In the genomic region with DNA sequence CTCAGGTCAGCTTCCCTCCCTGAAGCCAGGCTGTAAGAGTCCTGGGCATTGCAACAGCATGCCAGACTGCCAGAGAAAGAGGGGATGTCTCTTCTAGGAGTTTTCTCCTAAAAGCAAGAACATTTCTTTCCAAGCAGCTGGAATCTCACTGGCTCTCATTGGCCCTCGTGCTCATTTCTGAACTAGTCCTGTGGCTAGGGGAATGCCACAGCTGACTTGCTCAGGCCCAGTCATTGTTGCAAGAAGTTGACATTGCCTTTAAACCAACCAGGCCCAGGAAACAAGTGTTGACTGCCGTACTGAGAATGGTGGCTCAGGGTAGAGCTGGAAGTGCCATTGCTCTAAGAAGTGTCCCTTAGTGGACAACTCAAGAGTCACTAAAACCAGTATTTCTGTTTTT, we compare ENCODE assay signal across 1 cellular context.
TF ChIP-seq lines count a peak whose summit lies in the region.

No MANE protein-coding gene starts in this region.

TF ChIP-seq in GM23338, 12 proteins besides CTCF, POLR2A, EP300 and RAD21 (continued from another document):
- TF ChIP-seq, protein P1, sequence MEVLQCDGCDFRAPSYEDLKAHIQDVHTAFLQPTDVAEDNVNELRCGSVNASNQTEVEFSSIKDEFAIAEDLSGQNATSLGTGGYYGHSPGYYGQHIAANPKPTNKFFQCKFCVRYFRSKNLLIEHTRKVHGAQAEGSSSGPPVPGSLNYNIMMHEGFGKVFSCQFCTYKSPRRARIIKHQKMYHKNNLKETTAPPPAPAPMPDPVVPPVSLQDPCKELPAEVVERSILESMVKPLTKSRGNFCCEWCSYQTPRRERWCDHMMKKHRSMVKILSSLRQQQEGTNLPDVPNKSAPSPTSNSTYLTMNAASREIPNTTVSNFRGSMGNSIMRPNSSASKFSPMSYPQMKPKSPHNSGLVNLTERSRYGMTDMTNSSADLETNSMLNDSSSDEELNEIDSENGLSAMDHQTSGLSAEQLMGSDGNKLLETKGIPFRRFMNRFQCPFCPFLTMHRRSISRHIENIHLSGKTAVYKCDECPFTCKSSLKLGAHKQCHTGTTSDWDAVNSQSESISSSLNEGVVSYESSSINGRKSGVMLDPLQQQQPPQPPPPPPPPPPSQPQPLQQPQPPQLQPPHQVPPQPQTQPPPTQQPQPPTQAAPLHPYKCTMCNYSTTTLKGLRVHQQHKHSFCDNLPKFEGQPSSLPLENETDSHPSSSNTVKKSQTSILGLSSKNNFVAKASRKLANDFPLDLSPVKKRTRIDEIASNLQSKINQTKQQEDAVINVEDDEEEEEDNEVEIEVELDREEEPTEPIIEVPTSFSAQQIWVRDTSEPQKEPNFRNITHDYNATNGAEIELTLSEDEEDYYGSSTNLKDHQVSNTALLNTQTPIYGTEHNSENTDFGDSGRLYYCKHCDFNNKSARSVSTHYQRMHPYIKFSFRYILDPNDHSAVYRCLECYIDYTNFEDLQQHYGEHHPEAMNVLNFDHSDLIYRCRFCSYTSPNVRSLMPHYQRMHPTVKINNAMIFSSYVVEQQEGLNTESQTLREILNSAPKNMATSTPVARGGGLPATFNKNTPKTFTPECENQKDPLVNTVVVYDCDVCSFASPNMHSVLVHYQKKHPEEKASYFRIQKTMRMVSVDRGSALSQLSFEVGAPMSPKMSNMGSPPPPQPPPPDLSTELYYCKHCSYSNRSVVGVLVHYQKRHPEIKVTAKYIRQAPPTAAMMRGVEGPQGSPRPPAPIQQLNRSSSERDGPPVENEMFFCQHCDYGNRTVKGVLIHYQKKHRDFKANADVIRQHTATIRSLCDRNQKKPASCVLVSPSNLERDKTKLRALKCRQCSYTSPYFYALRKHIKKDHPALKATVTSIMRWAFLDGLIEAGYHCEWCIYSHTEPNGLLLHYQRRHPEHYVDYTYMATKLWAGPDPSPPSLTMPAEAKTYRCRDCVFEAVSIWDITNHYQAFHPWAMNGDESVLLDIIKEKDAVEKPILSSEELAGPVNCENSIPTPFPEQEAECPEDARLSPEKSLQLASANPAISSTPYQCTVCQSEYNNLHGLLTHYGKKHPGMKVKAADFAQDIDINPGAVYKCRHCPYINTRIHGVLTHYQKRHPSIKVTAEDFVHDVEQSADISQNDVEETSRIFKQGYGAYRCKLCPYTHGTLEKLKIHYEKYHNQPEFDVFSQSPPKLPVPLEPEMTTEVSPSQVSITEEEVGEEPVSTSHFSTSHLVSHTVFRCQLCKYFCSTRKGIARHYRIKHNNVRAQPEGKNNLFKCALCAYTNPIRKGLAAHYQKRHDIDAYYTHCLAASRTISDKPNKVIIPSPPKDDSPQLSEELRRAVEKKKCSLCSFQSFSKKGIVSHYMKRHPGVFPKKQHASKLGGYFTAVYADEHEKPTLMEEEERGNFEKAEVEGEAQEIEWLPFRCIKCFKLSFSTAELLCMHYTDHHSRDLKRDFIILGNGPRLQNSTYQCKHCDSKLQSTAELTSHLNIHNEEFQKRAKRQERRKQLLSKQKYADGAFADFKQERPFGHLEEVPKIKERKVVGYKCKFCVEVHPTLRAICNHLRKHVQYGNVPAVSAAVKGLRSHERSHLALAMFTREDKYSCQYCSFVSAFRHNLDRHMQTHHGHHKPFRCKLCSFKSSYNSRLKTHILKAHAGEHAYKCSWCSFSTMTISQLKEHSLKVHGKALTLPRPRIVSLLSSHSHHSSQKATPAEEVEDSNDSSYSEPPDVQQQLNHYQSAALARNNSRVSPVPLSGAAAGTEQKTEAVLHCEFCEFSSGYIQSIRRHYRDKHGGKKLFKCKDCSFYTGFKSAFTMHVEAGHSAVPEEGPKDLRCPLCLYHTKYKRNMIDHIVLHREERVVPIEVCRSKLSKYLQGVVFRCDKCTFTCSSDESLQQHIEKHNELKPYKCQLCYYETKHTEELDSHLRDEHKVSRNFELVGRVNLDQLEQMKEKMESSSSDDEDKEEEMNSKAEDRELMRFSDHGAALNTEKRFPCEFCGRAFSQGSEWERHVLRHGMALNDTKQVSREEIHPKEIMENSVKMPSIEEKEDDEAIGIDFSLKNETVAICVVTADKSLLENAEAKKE (CRISPR knock-in tag; IDR thresholded peaks at IDR 0.05): no peak
- no peak for TF ChIP-seq EZH2phosphoT487 (IDR thresholded peaks at IDR 0.05; ENCODE audit: unreplicated experiment)
- no peak for TF ChIP-seq NANOG (IDR thresholded peaks at IDR 0.05; ENCODE audit: borderline replicate concordance)
- TF ChIP-seq, protein P2, sequence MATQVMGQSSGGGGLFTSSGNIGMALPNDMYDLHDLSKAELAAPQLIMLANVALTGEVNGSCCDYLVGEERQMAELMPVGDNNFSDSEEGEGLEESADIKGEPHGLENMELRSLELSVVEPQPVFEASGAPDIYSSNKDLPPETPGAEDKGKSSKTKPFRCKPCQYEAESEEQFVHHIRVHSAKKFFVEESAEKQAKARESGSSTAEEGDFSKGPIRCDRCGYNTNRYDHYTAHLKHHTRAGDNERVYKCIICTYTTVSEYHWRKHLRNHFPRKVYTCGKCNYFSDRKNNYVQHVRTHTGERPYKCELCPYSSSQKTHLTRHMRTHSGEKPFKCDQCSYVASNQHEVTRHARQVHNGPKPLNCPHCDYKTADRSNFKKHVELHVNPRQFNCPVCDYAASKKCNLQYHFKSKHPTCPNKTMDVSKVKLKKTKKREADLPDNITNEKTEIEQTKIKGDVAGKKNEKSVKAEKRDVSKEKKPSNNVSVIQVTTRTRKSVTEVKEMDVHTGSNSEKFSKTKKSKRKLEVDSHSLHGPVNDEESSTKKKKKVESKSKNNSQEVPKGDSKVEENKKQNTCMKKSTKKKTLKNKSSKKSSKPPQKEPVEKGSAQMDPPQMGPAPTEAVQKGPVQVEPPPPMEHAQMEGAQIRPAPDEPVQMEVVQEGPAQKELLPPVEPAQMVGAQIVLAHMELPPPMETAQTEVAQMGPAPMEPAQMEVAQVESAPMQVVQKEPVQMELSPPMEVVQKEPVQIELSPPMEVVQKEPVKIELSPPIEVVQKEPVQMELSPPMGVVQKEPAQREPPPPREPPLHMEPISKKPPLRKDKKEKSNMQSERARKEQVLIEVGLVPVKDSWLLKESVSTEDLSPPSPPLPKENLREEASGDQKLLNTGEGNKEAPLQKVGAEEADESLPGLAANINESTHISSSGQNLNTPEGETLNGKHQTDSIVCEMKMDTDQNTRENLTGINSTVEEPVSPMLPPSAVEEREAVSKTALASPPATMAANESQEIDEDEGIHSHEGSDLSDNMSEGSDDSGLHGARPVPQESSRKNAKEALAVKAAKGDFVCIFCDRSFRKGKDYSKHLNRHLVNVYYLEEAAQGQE (IDR thresholded peaks at IDR 0.05; ENCODE audit: unreplicated experiment): no peak
- TF ChIP-seq, protein P3, sequence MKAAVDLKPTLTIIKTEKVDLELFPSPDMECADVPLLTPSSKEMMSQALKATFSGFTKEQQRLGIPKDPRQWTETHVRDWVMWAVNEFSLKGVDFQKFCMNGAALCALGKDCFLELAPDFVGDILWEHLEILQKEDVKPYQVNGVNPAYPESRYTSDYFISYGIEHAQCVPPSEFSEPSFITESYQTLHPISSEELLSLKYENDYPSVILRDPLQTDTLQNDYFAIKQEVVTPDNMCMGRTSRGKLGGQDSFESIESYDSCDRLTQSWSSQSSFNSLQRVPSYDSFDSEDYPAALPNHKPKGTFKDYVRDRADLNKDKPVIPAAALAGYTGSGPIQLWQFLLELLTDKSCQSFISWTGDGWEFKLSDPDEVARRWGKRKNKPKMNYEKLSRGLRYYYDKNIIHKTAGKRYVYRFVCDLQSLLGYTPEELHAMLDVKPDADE (IDR thresholded peaks at IDR 0.05): no peak
